16 cellular contexts compared by ENCODE assay signal in genomic region chr10:517872-518475, GRCh38.
A peak's percentile ranks its signal among the peaks of the same experiment; 100 is the strongest.
DNase-seq lines count a peak whose midpoint lies in the region; TF ChIP-seq lines count a peak whose summit lies in the region.
"Had no signal": no experiment of that assay in that cellular context is flagged by ENCODE, and none has a peak within 500 bp of the region (broad histone marks: within the 10 kb centered on the region; RNA-seq: fewer than 3 reads in every experiment).

No MANE protein-coding gene starts in this region.

- H3K4me1 Mint-ChIP-seq in brain = peaks cover 93% of the 10 kb centered on the region

- H3K9me3 ChIP-seq in OCI-LY1 (ENCODE audit: low read length) (no peaks in the 10 kb centered on the region), sigmoid colon (no peaks in the 10 kb centered on the region), colonic mucosa (no peaks in the 10 kb centered on the region)
- H3K9me3 ChIP-seq: BE2C had no signal

- no peak for TF ChIP-seq EP300 in sigmoid colon (IDR thresholded peaks at IDR 0.05)

- no peak overlapping the region for H3K4me3 Mint-ChIP-seq in brain
- H3K4me3 Mint-ChIP-seq: CD8-positive, alpha-beta T cell had no signal

- no peaks in the 10 kb centered on the region for H4K20me1 ChIP-seq in OCI-LY1 (ENCODE audit: insufficient read depth, low read length)

- H3K27me3 ChIP-seq in OCI-LY1 (ENCODE audit: insufficient read depth, low read length) (no peaks in the 10 kb centered on the region), sigmoid colon (no peaks in the 10 kb centered on the region), colonic mucosa (no peaks in the 10 kb centered on the region)
- H3K27me3 ChIP-seq: BE2C had no signal

- 86 to 87% methylated on average over 15 of the region's 15 CpGs for WGBS in sigmoid colon, 2 donors

- H3K36me3 ChIP-seq in OCI-LY1 (ENCODE audit: insufficient read depth, low read length) (peaks cover 17% of the 10 kb centered on the region; the same call in 1 of the 2 replicates), sigmoid colon (no peaks in the 10 kb centered on the region), colonic mucosa (no peaks in the 10 kb centered on the region)
- H3K36me3 ChIP-seq: BE2C had no signal

- H3K27ac ChIP-seq in OCI-LY1 (ENCODE audit: low read depth, low read length, poor library complexity, severe bottlenecking) (peak overlapping the region; percentile 97), sigmoid colon (peak overlapping the region in 2 of 4 donors; percentile 15 to 67), colonic mucosa (no peak overlapping the region)

- no peak overlapping the region for H2AFZ ChIP-seq in OCI-LY1 (ENCODE audit: low read length)

- no peaks in the 10 kb centered on the region; the same call in 1 of the 2 replicates for H3K79me2 ChIP-seq in OCI-LY1 (ENCODE audit: insufficient read depth, low read length)

- peaks cover 5% of the 10 kb centered on the region for H3K36me3 Mint-ChIP-seq in brain
- H3K36me3 Mint-ChIP-seq: CD8-positive, alpha-beta T cell had no signal

- H3K9ac ChIP-seq in OCI-LY1 (ENCODE audit: low read length) = peak overlapping the region; percentile 66; the same call in 1 of the 2 replicates
- H3K9ac ChIP-seq in colonic mucosa (ENCODE audit: low read depth in 2 of 2, low read length in 2 of 2) = no peak overlapping the region

- H3K4me2 ChIP-seq in OCI-LY1 (ENCODE audit: low read length) = no peak overlapping the region; the same call in 1 of the 2 replicates

- peak overlapping the region in 4 of 5 experiments; percentile 80 to 93 (median 86) for H3K27ac Mint-ChIP-seq in brain
- H3K27ac Mint-ChIP-seq: CD8-positive, alpha-beta T cell had no signal

- intact Hi-C loops in sigmoid colon (cut with DNase I) = loop anchor here (5.0 kb wide), 1 partner anchor 54 kb away; no protein-coding TSS in a partner anchor
- intact Hi-C loops in colonic mucosa (cut with DNase I) = loop anchor here (10.0 kb wide), 2 partner anchors 147 to 177 kb away; no protein-coding TSS in a partner anchor

- H3K4me3 ChIP-seq in OCI-LY1 (ENCODE audit: low read depth, low read length, poor library complexity, severe bottlenecking) (no peak overlapping the region), sigmoid colon (no peak overlapping the region), colonic mucosa (no peak overlapping the region)

- H3F3A ChIP-seq in OCI-LY1 (ENCODE audit: insufficient read depth, low read length) = peaks cover 24% of the 10 kb centered on the region

- H3K27me3 Mint-ChIP-seq in brain = no peaks in the 10 kb centered on the region

- H3K9me3 Mint-ChIP-seq in brain = peaks cover 0 to 2% (median 0%) of the 10 kb centered on the region in 5 experiments
- H3K9me3 Mint-ChIP-seq: CD8-positive, alpha-beta T cell had no signal

- DNase-seq in myocyte (ENCODE audit: low read depth) = peak; percentile 25
- DNase-seq in sigmoid colon = peak; percentile 54
- no peak for DNase-seq in putamen (ENCODE audit: low spot score)
- no peak for DNase-seq in colonic mucosa
- DNase-seq in ecto neural progenitor cell (ENCODE audit: low spot score) = no peak
- no peak for DNase-seq in hepatic stellate cell (ENCODE audit: low spot score)
- DNase-seq: BE2C; CD8-positive, alpha-beta T cell; DMS79 treated with DMSO at 0.1 percent for 48 hours; GDM1; Kasumi-1; NCI-H1930; NCI-H510A treated with DMSO at 0.1 percent for 48 hours; SHP77 treated with DMSO at 0.1 percent for 48 hours had no signal

- TF ChIP-seq POLR2A in sigmoid colon (IDR thresholded peaks at IDR 0.05) = no peak

- no peaks in the 10 kb centered on the region for H3K9me2 ChIP-seq in OCI-LY1 (ENCODE audit: low read depth, low read length)

- H3K4me1 ChIP-seq in OCI-LY1 (ENCODE audit: insufficient read depth, low read length, severe bottlenecking) (peaks cover 95% of the 10 kb centered on the region), sigmoid colon (peaks cover 0 to 77% (median 62%) of the 10 kb centered on the region in 4 donors), colonic mucosa (no peaks in the 10 kb centered on the region)

- no peak for TF ChIP-seq CTCF in OCI-LY1 (IDR thresholded peaks at IDR 0.05; ENCODE audit: low read length)
- no peak for TF ChIP-seq CTCF in brain (conservative IDR thresholded peaks at IDR 0.05)
- no peak for TF ChIP-seq CTCF in sigmoid colon (IDR thresholded peaks at IDR 0.05)
- TF ChIP-seq CTCF in colonic mucosa (IDR thresholded peaks at IDR 0.05) = no peak

Comparison
In these comparisons a context has a peak if more than half of its experiments do, and no peak if none do; other contexts are left out.
1. DNase-seq: peak in myocyte (single experiment) and sigmoid colon (single experiment); none in putamen (single experiment), colonic mucosa (single experiment), ecto neural progenitor cell (single experiment) and hepatic stellate cell (single experiment).